27 cellular contexts compared by ENCODE assay signal in the genomic region with DNA sequence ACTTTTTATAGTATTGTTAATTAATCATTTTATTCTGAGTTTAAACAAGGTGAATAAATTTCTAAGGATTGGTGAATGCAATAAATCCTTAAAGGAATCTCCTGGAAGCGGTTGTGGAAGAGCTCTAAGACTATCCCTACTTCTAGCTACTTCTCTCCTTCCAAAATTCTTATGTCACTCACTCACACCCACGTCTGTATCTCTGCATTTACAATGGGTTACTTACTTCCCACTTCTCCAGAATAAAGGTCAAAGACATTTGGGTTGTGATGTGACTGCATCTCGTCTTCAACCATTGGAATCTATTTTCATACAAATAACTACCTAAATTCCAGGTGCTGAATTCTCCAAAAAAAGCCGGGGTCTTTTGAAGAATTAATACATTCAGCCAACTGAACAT.
"Had no signal": no experiment of that assay in that cellular context is flagged by ENCODE, and none has a peak within 500 bp of the region (broad histone marks: within the 10 kb centered on the region; RNA-seq: fewer than 3 reads in every experiment).

No MANE protein-coding gene starts in this region.

- H3K9me3 ChIP-seq: stomach, suprapubic skin, testis, thoracic aorta, thyroid gland, tibial artery, tibial nerve, transverse colon, upper lobe of left lung, uterus, vagina had no signal

- ATAC-seq: stimulated activated effector memory CD8-positive, alpha-beta T cell treated with anti-CD3 and anti-CD28 coated beads, Interleukin-12 subunit alpha, Interleukin-12 subunit beta, amount 100 ng/mL, for 72 hours; stimulated activated memory B cell treated with anti-CD40 and anti-IgM and Interleukin-4, amounts not matched to agents 10 μg/mL and 1 μg/mL and 100 μg/mL, for 72 hours; stimulated activated naive B cell treated with anti-CD40 and anti-IgM and Interleukin-4, amounts not matched to agents 10 μg/mL and 1 μg/mL and 100 μg/mL, for 72 hours; stimulated activated naive CD8-positive, alpha-beta T cell treated with anti-CD3 and anti-CD28 coated beads, Interleukin-15, amount 100 ng/mL, for 72 hours; stimulated activated naive CD8-positive, alpha-beta T cell treated with anti-CD3 and anti-CD28 coated beads, Interleukin-15, Interleukin-2, amounts not matched to agents 100 U/mL and 50 U/mL, for 24 hours had no signal

- H3K27ac Mint-ChIP-seq: stimulated activated effector memory CD8-positive, alpha-beta T cell treated with anti-CD3 and anti-CD28 coated beads, Interleukin-12 subunit alpha, Interleukin-12 subunit beta, amount 100 ng/mL, for 72 hours; stimulated activated memory B cell treated with anti-CD40 and anti-IgM and Interleukin-4, amounts not matched to agents 10 μg/mL and 1 μg/mL and 100 μg/mL, for 72 hours; stimulated activated naive B cell treated with anti-CD40 and anti-IgM and Interleukin-4, amounts not matched to agents 10 μg/mL and 1 μg/mL and 100 μg/mL, for 72 hours; stimulated activated naive CD8-positive, alpha-beta T cell treated with anti-CD3 and anti-CD28 coated beads, Interleukin-15, amount 100 ng/mL, for 72 hours; stimulated activated naive CD8-positive, alpha-beta T cell treated with anti-CD3 and anti-CD28 coated beads, Interleukin-15, Interleukin-2, amounts not matched to agents 100 ng/mL and 50 ng/mL, for 24 hours; type B pancreatic cell had no signal

- H3K27ac ChIP-seq: stomach, suprapubic skin, testis, thoracic aorta, thyroid gland, tibial artery, tibial nerve, transverse colon, upper lobe of left lung, uterus, vagina had no signal

- H3K4me1 ChIP-seq: stomach, suprapubic skin, testis, thyroid gland, tibial artery, tibial nerve, transverse colon, upper lobe of left lung, uterus, vagina had no signal

- H3K27me3 Mint-ChIP-seq: stimulated activated memory B cell treated with anti-CD40 and anti-IgM and Interleukin-4, amounts not matched to agents 10 μg/mL and 1 μg/mL and 100 μg/mL, for 72 hours; stimulated activated naive CD8-positive, alpha-beta T cell treated with anti-CD3 and anti-CD28 coated beads, Interleukin-15, Interleukin-2, amounts not matched to agents 100 ng/mL and 50 ng/mL, for 24 hours; type B pancreatic cell had no signal

- H3K4me3 ChIP-seq: stomach, suprapubic skin, testis, thoracic aorta, thyroid gland, tibial artery, tibial nerve, transverse colon, upper lobe of left lung, uterus, vagina had no signal

- H3K36me3 Mint-ChIP-seq: stimulated activated effector memory CD8-positive, alpha-beta T cell treated with anti-CD3 and anti-CD28 coated beads, Interleukin-12 subunit alpha, Interleukin-12 subunit beta, amount 100 ng/mL, for 72 hours; stimulated activated memory B cell treated with anti-CD40 and anti-IgM and Interleukin-4, amounts not matched to agents 10 μg/mL and 1 μg/mL and 100 μg/mL, for 72 hours; type B pancreatic cell had no signal

- H3K4me1 Mint-ChIP-seq: stimulated activated effector memory CD8-positive, alpha-beta T cell treated with anti-CD3 and anti-CD28 coated beads, Interleukin-12 subunit alpha, Interleukin-12 subunit beta, amount 100 ng/mL, for 72 hours; stimulated activated memory B cell treated with anti-CD40 and anti-IgM and Interleukin-4, amounts not matched to agents 10 μg/mL and 1 μg/mL and 100 μg/mL, for 72 hours had no signal

- DNase-seq: stimulated activated CD4-positive, alpha-beta T cell treated with anti-CD3 and anti-CD28 coated beads, Interleukin-2, amount 100 ng/mL, for 48 hours; stimulated activated CD4-positive, alpha-beta T cell treated with anti-CD3 and anti-CD28 coated beads, Interleukin-4, amount 100 ng/mL, for 1 hour; stimulated activated CD4-positive, alpha-beta T cell treated with anti-CD3 and anti-CD28 coated beads, Interleukin-4, amount 100 ng/mL, for 24 hours; stimulated activated CD4-positive, alpha-beta T cell treated with anti-CD3 and anti-CD28 coated beads, Interleukin-4, amount 100 ng/mL, for 4 hours; stimulated activated CD8-positive, alpha-beta memory T cell treated with anti-CD3 and anti-CD28 coated beads, Interleukin-4, amount 100 ng/mL, for 48 hours; stimulated activated naive B cell treated with anti-CD40 and anti-IgM and Interleukin-4, amounts not matched to agents 10 μg/mL and 1 μg/mL and 100 μg/mL, for 72 hours; stimulated activated naive CD4-positive, alpha-beta T cell; stimulated activated naive CD4-positive, alpha-beta T cell treated with Interleukin-2 at 50 U/mL for 16 hours; stimulated activated naive CD8-positive, alpha-beta T cell treated with anti-CD3 and anti-CD28 coated beads, Interleukin-15, amount 100 ng/mL, for 72 hours; stimulated activated naive CD8-positive, alpha-beta T cell treated with anti-CD3 and anti-CD28 coated beads, Interleukin-15, Interleukin-2, amounts not matched to agents 100 U/mL and 50 U/mL, for 24 hours; stomach; substantia nigra; testis; thyroid gland; tibial artery; transverse colon; trophoblast cell; upper lobe of left lung; uterus had no signal

- H3K36me3 ChIP-seq: stomach, suprapubic skin, thoracic aorta, thyroid gland, tibial artery, tibial nerve, transverse colon, upper lobe of left lung, uterus, vagina had no signal

- H3K4me3 Mint-ChIP-seq: stimulated activated effector memory CD8-positive, alpha-beta T cell treated with anti-CD3 and anti-CD28 coated beads, Interleukin-12 subunit alpha, Interleukin-12 subunit beta, amount 100 ng/mL, for 72 hours; stimulated activated memory B cell treated with anti-CD40 and anti-IgM and Interleukin-4, amounts not matched to agents 10 μg/mL and 1 μg/mL and 100 μg/mL, for 72 hours; stimulated activated naive B cell treated with anti-CD40 and anti-IgM and Interleukin-4, amounts not matched to agents 10 μg/mL and 1 μg/mL and 100 μg/mL, for 72 hours; stimulated activated naive CD8-positive, alpha-beta T cell treated with anti-CD3 and anti-CD28 coated beads, Interleukin-15, amount 100 ng/mL, for 72 hours; stimulated activated naive CD8-positive, alpha-beta T cell treated with anti-CD3 and anti-CD28 coated beads, Interleukin-15, Interleukin-2, amounts not matched to agents 100 ng/mL and 50 ng/mL, for 24 hours; type B pancreatic cell had no signal

- H3K27me3 ChIP-seq: stomach, suprapubic skin, testis, thyroid gland, tibial artery, tibial nerve, transverse colon, upper lobe of left lung, uterus, vagina had no signal

- H3K9me3 Mint-ChIP-seq: stimulated activated effector memory CD8-positive, alpha-beta T cell treated with anti-CD3 and anti-CD28 coated beads, Interleukin-12 subunit alpha, Interleukin-12 subunit beta, amount 100 ng/mL, for 72 hours; stimulated activated memory B cell treated with anti-CD40 and anti-IgM and Interleukin-4, amounts not matched to agents 10 μg/mL and 1 μg/mL and 100 μg/mL, for 72 hours; type B pancreatic cell had no signal
